ENCODE assay signal across 8 cellular contexts in genomic region chr13:97030705-97031452, GRCh38. TPM values are rescaled to one million over a fixed set of nuclear protein-coding genes. Genes with fewer than 3 reads are reported as not detected.
DNase-seq lines count a peak whose midpoint lies in the region; ATAC-seq and TF ChIP-seq lines count a peak whose summit lies in the region.

No MANE protein-coding gene starts in this region.

- ATAC-seq in RWPE2 (ENCODE audit: low read depth): no peak

- DNase-seq in DMS53 (lab: John Stamatoyannopoulos, UW) (peak; percentile 49), HS-27A (ENCODE audit: low read depth) (peak; percentile 8), RWPE2 (ENCODE audit: low spot score) (no peak), glutamatergic neuron (no peak), stomach (no peak)
- DNase-seq in stimulated activated CD4-positive, alpha-beta T cell treated with anti-CD3 and anti-CD28 coated beads, Interleukin-4, amount 100 ng/mL, for 24 hours: no peak
- DNase-seq in activated effector memory CD4-positive, alpha-beta T cell treated with Interleukin-2 at 50 U/mL for 16 hours: no peak
- no peak for DNase-seq in activated T-helper 1 cell treated with anti-CD3 and anti-CD28 coated beads, Interleukin-12 subunit alpha, Interleukin-12 subunit beta, Interleukin-2, Interleukin-4 antibody, amounts not matched to agents 30 ng/mL and 10 ng/mL and 1 ng/mL, durations not matched to agents 14 hours and 24 hours and 36 hours (ENCODE audit: low spot score)

- no peak overlapping the region for H3K27ac Mint-ChIP-seq in glutamatergic neuron (ENCODE audit: unreplicated experiment)
- H3K27ac Mint-ChIP-seq in activated T-helper 1 cell treated with anti-CD3 and anti-CD28 coated beads, Interleukin-12 subunit alpha, Interleukin-12 subunit beta, Interleukin-2, Interleukin-4 antibody, amounts not matched to agents 30 ng/mL and 10 ng/mL and 1 ng/mL, durations not matched to agents 14 hours and 24 hours and 36 hours: no peak overlapping the region

- no peak overlapping the region for H3K4me3 Mint-ChIP-seq in glutamatergic neuron (ENCODE audit: unreplicated experiment)
- no peak overlapping the region for H3K4me3 Mint-ChIP-seq in activated T-helper 1 cell treated with anti-CD3 and anti-CD28 coated beads, Interleukin-12 subunit alpha, Interleukin-12 subunit beta, Interleukin-2, Interleukin-4 antibody, amounts not matched to agents 30 ng/mL and 10 ng/mL and 1 ng/mL, durations not matched to agents 14 hours and 24 hours and 36 hours

- peaks cover 10% of the 10 kb centered on the region for H3K36me3 Mint-ChIP-seq in glutamatergic neuron (ENCODE audit: unreplicated experiment)
- H3K36me3 Mint-ChIP-seq in activated T-helper 1 cell treated with anti-CD3 and anti-CD28 coated beads, Interleukin-12 subunit alpha, Interleukin-12 subunit beta, Interleukin-2, Interleukin-4 antibody, amounts not matched to agents 30 ng/mL and 10 ng/mL and 1 ng/mL, durations not matched to agents 14 hours and 24 hours and 36 hours (ENCODE audit: low read depth): no peaks in the 10 kb centered on the region

- peaks cover 3% of the 10 kb centered on the region for H3K9me3 Mint-ChIP-seq in glutamatergic neuron (ENCODE audit: unreplicated experiment)
- no peaks in the 10 kb centered on the region for H3K9me3 Mint-ChIP-seq in activated T-helper 1 cell treated with anti-CD3 and anti-CD28 coated beads, Interleukin-12 subunit alpha, Interleukin-12 subunit beta, Interleukin-2, Interleukin-4 antibody, amounts not matched to agents 30 ng/mL and 10 ng/mL and 1 ng/mL, durations not matched to agents 14 hours and 24 hours and 36 hours

- H3K27me3 Mint-ChIP-seq in glutamatergic neuron (ENCODE audit: unreplicated experiment): no peaks in the 10 kb centered on the region
- peaks cover 3% of the 10 kb centered on the region for H3K27me3 Mint-ChIP-seq in activated T-helper 1 cell treated with anti-CD3 and anti-CD28 coated beads, Interleukin-12 subunit alpha, Interleukin-12 subunit beta, Interleukin-2, Interleukin-4 antibody, amounts not matched to agents 30 ng/mL and 10 ng/mL and 1 ng/mL, durations not matched to agents 14 hours and 24 hours and 36 hours (ENCODE audit: insufficient read depth)

- TF ChIP-seq EP300 in stomach (IDR thresholded peaks at IDR 0.05): no peak

- H3K36me3 ChIP-seq in RWPE2 (ENCODE audit: low read depth) (no peaks in the 10 kb centered on the region), stomach (no peaks in the 10 kb centered on the region)

- WGBS in stomach, 5 donors: 24 to 43% (median 29%) methylated on average over 2 of the region's 2 CpGs

- H3K9me3 ChIP-seq in RWPE2 (ENCODE audit: severe bottlenecking): no peaks in the 10 kb centered on the region
- peaks cover 0 to 3% (median 0%) of the 10 kb centered on the region in 4 donors for H3K9me3 ChIP-seq in stomach

- H3K4me1 ChIP-seq in RWPE2 (ENCODE audit: insufficient read depth, poor library complexity, severe bottlenecking): no peaks in the 10 kb centered on the region
- peaks cover 0 to 8% (median 3%) of the 10 kb centered on the region in 4 donors for H3K4me1 ChIP-seq in stomach

- no peaks in the 10 kb centered on the region for H3K27me3 ChIP-seq in RWPE2 (ENCODE audit: insufficient read depth, poor library complexity, severe bottlenecking)
- no peaks in the 10 kb centered on the region for H3K27me3 ChIP-seq in stomach

- intact Hi-C loops in stomach (cut with DNase I; ENCODE audit: low total_unique reads): no loop called here
- intact Hi-C loops in activated T-helper 1 cell treated with anti-CD3 and anti-CD28 coated beads, Interleukin-12 subunit alpha, Interleukin-12 subunit beta, Interleukin-2, Interleukin-4 antibody, amounts not matched to agents 30 ng/mL and 10 ng/mL and 1 ng/mL, durations not matched to agents 14 hours and 24 hours and 36 hours (cut with micrococcal nuclease): no loop called here

- H3K4me3 ChIP-seq in RWPE2 (ENCODE audit: severe bottlenecking) (no peak overlapping the region), stomach (no peak overlapping the region)

- TF ChIP-seq CTCF in RWPE2 (IDR thresholded peaks at IDR 0.05; ENCODE audit: poor library complexity, severe bottlenecking): peak; percentile 44
- TF ChIP-seq CTCF in glutamatergic neuron (IDR thresholded peaks at IDR 0.05; ENCODE audit: partially characterized antibody, unreplicated experiment): peak; percentile 20
- no peak for TF ChIP-seq CTCF in stomach (IDR thresholded peaks at IDR 0.05)

- no peaks in the 10 kb centered on the region for H3K4me1 Mint-ChIP-seq in glutamatergic neuron (ENCODE audit: low read depth, unreplicated experiment)
- H3K4me1 Mint-ChIP-seq in activated T-helper 1 cell treated with anti-CD3 and anti-CD28 coated beads, Interleukin-12 subunit alpha, Interleukin-12 subunit beta, Interleukin-2, Interleukin-4 antibody, amounts not matched to agents 30 ng/mL and 10 ng/mL and 1 ng/mL, durations not matched to agents 14 hours and 24 hours and 36 hours (ENCODE audit: low read depth): no peaks in the 10 kb centered on the region

- no peak for TF ChIP-seq POLR2A in stomach (IDR thresholded peaks at IDR 0.05)

- H3K27ac ChIP-seq in RWPE2 (ENCODE audit: poor library complexity, severe bottlenecking): no peak overlapping the region
- H3K27ac ChIP-seq in stomach: no peak overlapping the region

RNA-seq across cellular contexts. Expression of gene OXGR1, which starts 36.6 kb away (rescaled TPM):
- not detected for total RNA-seq in glutamatergic neuron (ENCODE audit: unreplicated experiment)
- under 1 TPM in 1 of 5 donors, not detected in 4; 0.37 TPM for total RNA-seq in stomach
- under 1 TPM in 1 of 3 donors, not detected in 2; 0.50 TPM for polyA plus RNA-seq in stomach
- not detected in 2 replicates for total RNA-seq in activated T-helper 1 cell treated with anti-CD3 and anti-CD28 coated beads, Interleukin-12 subunit alpha, Interleukin-12 subunit beta, Interleukin-2, Interleukin-4 antibody, amounts not matched to agents 30 ng/mL and 10 ng/mL and 1 ng/mL, durations not matched to agents 14 hours and 24 hours and 36 hours

Comparison
In these comparisons a context has a peak if more than half of its experiments do, and no peak if none do; other contexts are left out.
1. DNase-seq: peak in DMS53 (single experiment) and HS-27A (single experiment); none in RWPE2 (single experiment), glutamatergic neuron (single experiment), stimulated activated CD4-positive, alpha-beta T cell treated with anti-CD3 and anti-CD28 coated beads, Interleukin-4, amount 100 ng/mL, for 24 hours (single experiment), activated effector memory CD4-positive, alpha-beta T cell treated with Interleukin-2 at 50 U/mL for 16 hours (single experiment), stomach (single experiment) and activated T-helper 1 cell treated with anti-CD3 and anti-CD28 coated beads, Interleukin-12 subunit alpha, Interleukin-12 subunit beta, Interleukin-2, Interleukin-4 antibody, amounts not matched to agents 30 ng/mL and 10 ng/mL and 1 ng/mL, durations not matched to agents 14 hours and 24 hours and 36 hours (single experiment).
2. CTCF ChIP-seq: peak in RWPE2 (single experiment) and glutamatergic neuron (single experiment); none in stomach (0 of 7).